In genomic region chr2:226887940-226888339, GRCh38 we compare ENCODE assay signal across 22 cellular contexts. TPM values are rescaled to one million over a fixed set of nuclear protein-coding genes. Genes with fewer than 3 reads are reported as not detected.
A peak's percentile ranks its signal among the peaks of the same experiment; 100 is the strongest.
DNase-seq lines count a peak whose midpoint lies in the region; TF ChIP-seq lines count a peak whose summit lies in the region.
"Had no signal": no experiment of that assay in that cellular context is flagged by ENCODE, and none has a peak within 500 bp of the region (broad histone marks: within the 10 kb centered on the region; RNA-seq: fewer than 3 reads in every experiment).

No MANE protein-coding gene starts in this region.

- in situ Hi-C loops in brain microvascular endothelial cell (cut with HindIII; ENCODE audit: low pct_ligation_motif_present, low sequenced_read_pairs) = no loop called here

- peaks cover 4% of the 10 kb centered on the region for H3K4me1 Mint-ChIP-seq in activated naive CD8-positive, alpha-beta T cell treated with anti-CD3 and anti-CD28 coated beads for 36 hours
- H3K4me1 Mint-ChIP-seq: activated CD4-positive, alpha-beta T cell treated with anti-CD3 and anti-CD28 coated beads, Interleukin-2, amount 10 ng/mL, durations not matched to agents 24 days and 14 days had no signal

- DNase-seq in HCEC 1CT = peak; percentile 86
- DNase-seq in brain microvascular endothelial cell = peak; percentile 57
- DNase-seq in iris pigment epithelial cell (ENCODE audit: low read depth) = peak; percentile 61
- no peak for DNase-seq in T-helper 1 cell
- DNase-seq in stimulated activated CD4-positive, alpha-beta T cell treated with anti-CD3 and anti-CD28 coated beads, Interleukin-2, amount 100 ng/mL, for 24 hours = no peak
- no peak for DNase-seq in SIG-M5 (lab: John Stamatoyannopoulos, UW)
- no peak for DNase-seq in activated naive CD8-positive, alpha-beta T cell treated with anti-CD3 and anti-CD28 coated beads for 36 hours
- DNase-seq: activated CD4-positive, alpha-beta T cell treated with anti-CD3 and anti-CD28 coated beads, Interleukin-2, amount 10 ng/mL, durations not matched to agents 24 days and 14 days; CD4-positive, CD25-positive, alpha-beta regulatory T cell; central memory CD4-positive, alpha-beta T cell; DMS 273 treated with DMSO at 0.1 percent for 48 hours; effector CD8-positive, alpha-beta T cell; hippocampal formation; kidney; NCI-H526 treated with DMSO at 0.1 percent for 48 hours; posterior cingulate gyrus; stimulated activated CD4-positive, alpha-beta T cell treated with anti-CD3 and anti-CD28 coated beads, Interleukin-4, amount 100 ng/mL, for 4 hours had no signal

- no peak overlapping the region for H2AFZ ChIP-seq in ACC112 (ENCODE audit: low read length, unreplicated experiment)

- H3K36me3 ChIP-seq in ACC112 (ENCODE audit: insufficient read depth, low read length) (no peaks in the 10 kb centered on the region), brain microvascular endothelial cell (replicated peaks) (no peaks in the 10 kb centered on the region)

- TF ChIP-seq CTCF in brain microvascular endothelial cell (IDR thresholded peaks at IDR 0.05; ENCODE audit: low read depth, low read length, missing control alignments) = no peak

- no peaks in the 10 kb centered on the region for H3K27me3 ChIP-seq in ACC112 (ENCODE audit: insufficient read depth, low read length)
- H3K27me3 ChIP-seq in brain microvascular endothelial cell (replicated peaks) = no peaks in the 10 kb centered on the region

- H3K27me3 Mint-ChIP-seq in activated naive CD8-positive, alpha-beta T cell treated with anti-CD3 and anti-CD28 coated beads for 36 hours = no peaks in the 10 kb centered on the region
- H3K27me3 Mint-ChIP-seq: activated CD4-positive, alpha-beta T cell treated with anti-CD3 and anti-CD28 coated beads, Interleukin-2, amount 10 ng/mL, durations not matched to agents 24 days and 14 days; CD4-positive, CD25-positive, alpha-beta regulatory T cell; memory B cell; natural killer cell treated with Interleukin-12 subunit alpha and Interleukin-12 subunit beta and Interleukin-15 and Interleukin-18, amount 100 ng/mL, for 72 hours had no signal

- peaks cover 46% of the 10 kb centered on the region for H3K4me1 ChIP-seq in ACC112 (ENCODE audit: control insufficient read depth, insufficient read depth, low read length, unreplicated experiment)

- no peak overlapping the region for H3K27ac Mint-ChIP-seq in activated naive CD8-positive, alpha-beta T cell treated with anti-CD3 and anti-CD28 coated beads for 36 hours
- H3K27ac Mint-ChIP-seq: activated CD4-positive, alpha-beta T cell treated with anti-CD3 and anti-CD28 coated beads, Interleukin-2, amount 10 ng/mL, durations not matched to agents 24 days and 14 days; activated T-helper 2 cell treated with anti-CD3 and anti-CD28 coated beads, Interferon-gamma antibody, Interleukin-2, Interleukin-4, amounts not matched to agents 10 μg/mL and 5 μg/mL and 100 μg/mL, durations not matched to agents 14 hours and 24 hours and 36 hours; CD4-positive, CD25-positive, alpha-beta regulatory T cell; natural killer cell treated with Interleukin-12 subunit alpha and Interleukin-12 subunit beta and Interleukin-15 and Interleukin-18, amount 100 ng/mL, for 72 hours had no signal

- no peaks in the 10 kb centered on the region for H3K9me3 Mint-ChIP-seq in activated naive CD8-positive, alpha-beta T cell treated with anti-CD3 and anti-CD28 coated beads for 36 hours
- H3K9me3 Mint-ChIP-seq: activated CD4-positive, alpha-beta T cell treated with anti-CD3 and anti-CD28 coated beads, Interleukin-2, amount 10 ng/mL, durations not matched to agents 24 days and 14 days; activated T-helper 2 cell treated with anti-CD3 and anti-CD28 coated beads, Interferon-gamma antibody, Interleukin-2, Interleukin-4, amounts not matched to agents 10 μg/mL and 5 μg/mL and 100 μg/mL, durations not matched to agents 14 hours and 24 hours and 36 hours; CD4-positive, CD25-positive, alpha-beta regulatory T cell; memory B cell; natural killer cell treated with Interleukin-12 subunit alpha and Interleukin-12 subunit beta and Interleukin-15 and Interleukin-18, amount 100 ng/mL, for 72 hours had no signal

- H3K4me3 ChIP-seq in ACC112 (ENCODE audit: low read depth, low read length) = no peak overlapping the region
- no peak overlapping the region for H3K4me3 ChIP-seq in brain microvascular endothelial cell (ENCODE audit: low read depth, low read length)
- H3K4me3 ChIP-seq: skin epidermis had no signal

- H3K4me3 Mint-ChIP-seq in activated naive CD8-positive, alpha-beta T cell treated with anti-CD3 and anti-CD28 coated beads for 36 hours = no peak overlapping the region
- H3K4me3 Mint-ChIP-seq: activated CD4-positive, alpha-beta T cell treated with anti-CD3 and anti-CD28 coated beads, Interleukin-2, amount 10 ng/mL, durations not matched to agents 24 days and 14 days; CD4-positive, CD25-positive, alpha-beta regulatory T cell; memory B cell; natural killer cell treated with Interleukin-12 subunit alpha and Interleukin-12 subunit beta and Interleukin-15 and Interleukin-18, amount 100 ng/mL, for 72 hours had no signal

- peaks cover 26% of the 10 kb centered on the region for H3K36me3 Mint-ChIP-seq in activated naive CD8-positive, alpha-beta T cell treated with anti-CD3 and anti-CD28 coated beads for 36 hours
- H3K36me3 Mint-ChIP-seq: natural killer cell treated with Interleukin-12 subunit alpha and Interleukin-12 subunit beta and Interleukin-15 and Interleukin-18, amount 100 ng/mL, for 72 hours had no signal

- H3K27ac ChIP-seq in ACC112 (ENCODE audit: low read depth, low read length) (peak overlapping the region; percentile 29; the same call in 1 of the 2 replicates), brain microvascular endothelial cell (no peak overlapping the region)
- H3K27ac ChIP-seq: skin epidermis had no signal

- no peaks in the 10 kb centered on the region for H3K79me2 ChIP-seq in ACC112 (ENCODE audit: control insufficient read depth, insufficient read depth, low read length, unreplicated experiment)

RNA-seq across cellular contexts. Expression of gene RHBDD1, which starts 52.1 kb away (rescaled TPM):
- total RNA-seq in activated naive CD8-positive, alpha-beta T cell treated with anti-CD3 and anti-CD28 coated beads for 36 hours = 10 to 100 TPM; 29.1 to 35.0 TPM

Comparison
In these comparisons a context has a peak if more than half of its experiments do, and no peak if none do; other contexts are left out.
1. DNase-seq: peak in HCEC 1CT (single experiment), brain microvascular endothelial cell (single experiment) and iris pigment epithelial cell (single experiment); none in T-helper 1 cell (0 of 5), stimulated activated CD4-positive, alpha-beta T cell treated with anti-CD3 and anti-CD28 coated beads, Interleukin-2, amount 100 ng/mL, for 24 hours (0 of 2), SIG-M5 (single experiment) and activated naive CD8-positive, alpha-beta T cell treated with anti-CD3 and anti-CD28 coated beads for 36 hours (single experiment).